Comparison of ENCODE assay signal across 24 cellular contexts in genomic region chr9:108674766-108675530, GRCh38.
"Had no signal": no experiment of that assay in that cellular context is flagged by ENCODE, and none has a peak within 500 bp of the region (broad histone marks: within the 10 kb centered on the region; RNA-seq: fewer than 3 reads in every experiment).

No MANE protein-coding gene starts in this region.

- H3K9me3 ChIP-seq: ascending aorta, breast epithelium had no signal

- H3K27ac ChIP-seq: ascending aorta, breast epithelium had no signal

- H3K27me3 ChIP-seq: ascending aorta, breast epithelium had no signal

- H3K4me3 ChIP-seq: ascending aorta, breast epithelium had no signal

- H3K36me3 Mint-ChIP-seq: activated naive CD8-positive, alpha-beta T cell; brain had no signal

- H3K27ac Mint-ChIP-seq: activated CD4-positive, alpha-beta memory T cell treated with anti-CD3 and anti-CD28 coated beads, Interleukin-2, amount 10 ng/mL, durations not matched to agents 7 days and 5 days; activated CD4-positive, alpha-beta T cell treated with anti-CD3 and anti-CD28 coated beads for 36 hours; activated CD4-positive, alpha-beta T cell treated with anti-CD3 and anti-CD28 coated beads, Interleukin-2, amount 10 ng/mL, durations not matched to agents 24 days and 14 days; activated naive CD8-positive, alpha-beta T cell; activated T-cell treated with anti-CD3 and anti-CD28 coated beads, Interleukin-2, amount 50 U/mL, for 24 hours; activated T-helper 17 cell treated with anti-CD3 and anti-CD28 coated beads, Interleukin-2, amount 50 U/mL, for 72 hours; brain had no signal

- H3K36me3 ChIP-seq: ascending aorta, breast epithelium had no signal

- H3K4me1 Mint-ChIP-seq: activated CD4-positive, alpha-beta memory T cell treated with anti-CD3 and anti-CD28 coated beads, Interleukin-2, amount 10 ng/mL, durations not matched to agents 7 days and 5 days; activated CD4-positive, alpha-beta T cell treated with anti-CD3 and anti-CD28 coated beads for 36 hours; activated CD4-positive, alpha-beta T cell treated with anti-CD3 and anti-CD28 coated beads, Interleukin-2, amount 10 ng/mL, durations not matched to agents 24 days and 14 days; activated T-helper 17 cell treated with anti-CD3 and anti-CD28 coated beads, Interleukin-2, amount 50 U/mL, for 72 hours; central memory CD8-positive, alpha-beta T cell had no signal

- DNase-seq: activated CD4-positive, alpha-beta memory T cell treated with anti-CD3 and anti-CD28 coated beads, Interleukin-2, amount 10 ng/mL, durations not matched to agents 7 days and 5 days; activated CD4-positive, alpha-beta T cell treated with anti-CD3 and anti-CD28 coated beads for 36 hours; activated CD4-positive, alpha-beta T cell treated with anti-CD3 and anti-CD28 coated beads, Interleukin-2, amount 10 ng/mL, durations not matched to agents 24 days and 14 days; activated CD4-positive, CD25-positive, alpha-beta regulatory T cell; activated CD4-positive, CD25-positive, alpha-beta regulatory T cell treated with anti-CD3 and anti-CD28 coated beads, Interleukin-2, amount 50 U/mL, for 72 hours; activated CD8-positive, alpha-beta memory T cell treated with anti-CD3 and anti-CD28 coated beads, Interleukin-2, amount 50 U/mL, for 48 hours; activated effector memory CD4-positive, alpha-beta T cell treated with Interleukin-2 at 50 U/mL for 16 hours; activated gamma-delta T cell treated with Interleukin-2 at 50 U/mL for 16 hours; activated naive CD4-positive, alpha-beta T cell treated with anti-CD3 and anti-CD28 coated beads, Interleukin-2, amount 50 U/mL, for 16 hours; activated naive CD4-positive, alpha-beta T cell treated with Interleukin-2 at 50 U/mL for 16 hours; activated T-cell treated with anti-CD3 and anti-CD28 coated beads for 4 hours; activated T-cell treated with anti-CD3 and anti-CD28 coated beads, Interleukin-2, amount 50 U/mL, for 24 hours; amygdala; cortex of kidney; dermis blood vessel endothelial cell; effector CD8-positive, alpha-beta T cell; head of caudate nucleus had no signal

- H3K4me1 ChIP-seq: ascending aorta, breast epithelium had no signal

- H3K9me3 Mint-ChIP-seq: activated CD4-positive, alpha-beta memory T cell treated with anti-CD3 and anti-CD28 coated beads, Interleukin-2, amount 10 ng/mL, durations not matched to agents 7 days and 5 days; activated CD4-positive, alpha-beta T cell treated with anti-CD3 and anti-CD28 coated beads, Interleukin-2, amount 10 ng/mL, durations not matched to agents 24 days and 14 days; central memory CD8-positive, alpha-beta T cell had no signal

- ATAC-seq: activated CD4-positive, alpha-beta T cell treated with anti-CD3 and anti-CD28 coated beads for 36 hours; activated T-helper 17 cell treated with anti-CD3 and anti-CD28 coated beads, Interleukin-2, amount 50 U/mL, for 72 hours; esophagus mucosa had no signal

- H3K27me3 Mint-ChIP-seq: activated CD4-positive, alpha-beta memory T cell treated with anti-CD3 and anti-CD28 coated beads, Interleukin-2, amount 10 ng/mL, durations not matched to agents 7 days and 5 days; activated CD4-positive, alpha-beta T cell treated with anti-CD3 and anti-CD28 coated beads for 36 hours; activated CD4-positive, alpha-beta T cell treated with anti-CD3 and anti-CD28 coated beads, Interleukin-2, amount 10 ng/mL, durations not matched to agents 24 days and 14 days; activated T-cell treated with anti-CD3 and anti-CD28 coated beads, Interleukin-2, amount 50 U/mL, for 24 hours; activated T-helper 17 cell treated with anti-CD3 and anti-CD28 coated beads, Interleukin-2, amount 50 U/mL, for 72 hours; brain; central memory CD8-positive, alpha-beta T cell had no signal

- H3K4me3 Mint-ChIP-seq: activated CD4-positive, alpha-beta memory T cell treated with anti-CD3 and anti-CD28 coated beads, Interleukin-2, amount 10 ng/mL, durations not matched to agents 7 days and 5 days; activated CD4-positive, alpha-beta T cell treated with anti-CD3 and anti-CD28 coated beads for 36 hours; activated CD4-positive, alpha-beta T cell treated with anti-CD3 and anti-CD28 coated beads, Interleukin-2, amount 10 ng/mL, durations not matched to agents 24 days and 14 days; activated naive CD8-positive, alpha-beta T cell; activated T-cell treated with anti-CD3 and anti-CD28 coated beads, Interleukin-2, amount 50 U/mL, for 24 hours; activated T-helper 17 cell treated with anti-CD3 and anti-CD28 coated beads, Interleukin-2, amount 50 U/mL, for 72 hours; brain; central memory CD8-positive, alpha-beta T cell had no signal
